19 cellular contexts compared by ENCODE assay signal in genomic region chr5:119745976-119746375, GRCh38.
A peak's percentile ranks its signal among the peaks of the same experiment; 100 is the strongest.
DNase-seq lines count a peak whose midpoint lies in the region; FAIRE-seq and TF ChIP-seq lines count a peak whose summit lies in the region.
"Had no signal": no experiment of that assay in that cellular context is flagged by ENCODE, and none has a peak within 500 bp of the region (broad histone marks: within the 10 kb centered on the region; RNA-seq: fewer than 3 reads in every experiment).

No MANE protein-coding gene starts in this region.

- H3K9ac ChIP-seq in keratinocyte (ENCODE audit: control insufficient read depth, extremely low read depth, insufficient read depth, low read length) (no peak overlapping the region), trophoblast cell (ENCODE audit: low read length) (no peak overlapping the region)

- no peak overlapping the region for H4K12ac ChIP-seq in trophoblast cell (ENCODE audit: low read depth, low read length)

- peaks cover 3% of the 10 kb centered on the region for H3K27me3 Mint-ChIP-seq in Caco-2 (ENCODE audit: insufficient read depth, unreplicated experiment)
- H3K27me3 Mint-ChIP-seq: CD4-positive, alpha-beta memory T cell had no signal

- dilution Hi-C loops in keratinocyte (cut with MboI; ENCODE audit: extremely low pct_ligation_motif_present, low sequenced_read_pairs): no loop called here

- POLR2A ChIA-PET in Caco-2 (lab: Charles Lee): no interaction called here

- no peak overlapping the region for H4K91ac ChIP-seq in trophoblast cell (ENCODE audit: low read depth, low read length)

- H2AK5ac ChIP-seq in trophoblast cell (ENCODE audit: low read length): no peak overlapping the region

- H2AFZ ChIP-seq in keratinocyte (ENCODE audit: control insufficient read depth, low read length) (no peak overlapping the region), trophoblast cell (ENCODE audit: insufficient read depth, low read length, poor library complexity) (no peak overlapping the region)
- H2AFZ ChIP-seq: GM23338 had no signal

- H2BK5ac ChIP-seq in trophoblast cell (ENCODE audit: low read depth, low read length, poor library complexity): no peak overlapping the region

- H2BK120ac ChIP-seq in trophoblast cell (ENCODE audit: insufficient read depth, low read length, poor library complexity): no peak overlapping the region

- FAIRE-seq in bronchial epithelial cell (lab: Jason Lieb, UNC) (no peak), keratinocyte (lab: Jason Lieb, UNC) (peak; percentile 26)
- FAIRE-seq: A549, D721Med, G401.6, GM12891 had no signal

- peak overlapping the region; percentile 66 for H3K23ac ChIP-seq in trophoblast cell (ENCODE audit: low read length)

- CTCF ChIA-PET in Caco-2 (lab: Charles Lee): no interaction called here

- H3K4me3 ChIP-seq in bronchial epithelial cell (ENCODE audit: low read depth, low read length) (no peak overlapping the region), epithelial cell of esophagus (ENCODE audit: low read length) (no peak overlapping the region), keratinocyte (ENCODE audit: control insufficient read depth in 2 of 3, extremely low read depth in 1 of 3, insufficient read depth in 2 of 3, low read depth in 1 of 3, low read length in 3 of 3) (no peak overlapping the region), trophoblast cell (ENCODE audit: low read depth, low read length) (no peak overlapping the region), Caco-2 (ENCODE audit: low read depth, low read length) (no peak overlapping the region), stomach (no peak overlapping the region)
- H3K4me3 ChIP-seq: A549, GM23338 had no signal

- H3K9me3 Mint-ChIP-seq in Caco-2 (ENCODE audit: unreplicated experiment): no peaks in the 10 kb centered on the region
- H3K9me3 Mint-ChIP-seq: CD4-positive, alpha-beta memory T cell; GM23338 had no signal

- H3K18ac ChIP-seq in trophoblast cell (ENCODE audit: low read length): no peak overlapping the region

- H3K27me3 ChIP-seq in bronchial epithelial cell (ENCODE audit: control insufficient read depth, insufficient read depth, low read length) (no peaks in the 10 kb centered on the region), keratinocyte (ENCODE audit: control insufficient read depth, extremely low read depth, insufficient read depth, low read length) (no peaks in the 10 kb centered on the region), trophoblast cell (ENCODE audit: insufficient read depth, low read length) (no peaks in the 10 kb centered on the region), Caco-2 (replicated peaks; ENCODE audit: control insufficient read depth, insufficient read depth, low read length) (no peaks in the 10 kb centered on the region), stomach (no peaks in the 10 kb centered on the region)
- H3K27me3 ChIP-seq: BE2C had no signal

- DNase-seq in bronchial epithelial cell (ENCODE audit: low read depth) (peak; percentile 60), epithelial cell of esophagus (ENCODE audit: low read depth) (peak; percentile 91), keratinocyte (ENCODE audit: low read depth, low spot score) (no peak), trophoblast cell (peak; percentile 7 to 68), Caco-2 (no peak), stomach (no peak), iPS-NIHi7 (ENCODE audit: extremely low spot score) (no peak)
- DNase-seq: BE2C; CD4-positive, alpha-beta memory T cell; DMS153; DMS79 treated with DMSO at 0.1 percent for 48 hours; EL; H7 had no signal

- TF ChIP-seq CTCF in bronchial epithelial cell (IDR thresholded peaks at IDR 0.05; ENCODE audit: insufficient read depth, low read length, severe bottlenecking) (no peak), epithelial cell of esophagus (IDR thresholded peaks at IDR 0.05; ENCODE audit: insufficient read depth, low read depth, low read length, missing control alignments) (no peak), keratinocyte (optimal IDR thresholded peaks at IDR 0.05 in 1 of 3, IDR thresholded peaks at IDR 0.05 in 1 of 3, conservative IDR thresholded peaks at IDR 0.05 in 1 of 3; ENCODE audit: extremely low read depth in 1 of 3, insufficient read depth in 2 of 3, low read length in 3 of 3) (no peak), Caco-2 (IDR thresholded peaks at IDR 0.05; ENCODE audit: insufficient read depth in 1 of 2, low read depth in 1 of 2, low read length in 1 of 2, severe bottlenecking in 1 of 2, unreplicated experiment in 1 of 2) (no peak), stomach (IDR thresholded peaks at IDR 0.05) (no peak)

- no peak for TF ChIP-seq POLR2A in stomach (IDR thresholded peaks at IDR 0.05)

- no peak overlapping the region for H3K27ac Mint-ChIP-seq in Caco-2 (ENCODE audit: unreplicated experiment)
- H3K27ac Mint-ChIP-seq: CD4-positive, alpha-beta memory T cell; GM23338 had no signal

- H3K27ac ChIP-seq in keratinocyte (ENCODE audit: control insufficient read depth, insufficient read depth, low read length) (no peak overlapping the region), trophoblast cell (ENCODE audit: low read depth, low read length) (no peak overlapping the region), stomach (no peak overlapping the region)
- H3K27ac ChIP-seq: A549, C4-2B had no signal

- intact Hi-C loops in Caco-2 (cut with micrococcal nuclease; ENCODE audit: unreplicated experiment) (loop anchor here (10.0 kb wide), 1 partner anchor 401 kb away; no protein-coding TSS in a partner anchor), stomach (cut with DNase I; ENCODE audit: low total_unique reads) (no loop called here)

- no peak for TF ChIP-seq EP300 in stomach (IDR thresholded peaks at IDR 0.05)

- no peaks in the 10 kb centered on the region for H3K9me1 ChIP-seq in keratinocyte (ENCODE audit: control insufficient read depth, extremely low read depth, insufficient read depth, low read length)

- H2BK12ac ChIP-seq in trophoblast cell (ENCODE audit: low read length): no peak overlapping the region

- H3K14ac ChIP-seq in trophoblast cell (ENCODE audit: low read length): no peak overlapping the region

- no peaks in the 10 kb centered on the region for H3K4me1 Mint-ChIP-seq in Caco-2 (ENCODE audit: low read depth, unreplicated experiment)
- H3K4me1 Mint-ChIP-seq: CD4-positive, alpha-beta memory T cell; GM23338 had no signal

- no peaks in the 10 kb centered on the region for H4K20me1 ChIP-seq in keratinocyte (ENCODE audit: control insufficient read depth, extremely low read depth, insufficient read depth, low read length)

- H3K4me2 ChIP-seq in keratinocyte (ENCODE audit: control insufficient read depth, extremely low read depth, insufficient read depth, low read depth, low read length) (no peak overlapping the region), trophoblast cell (ENCODE audit: low read length) (no peak overlapping the region)
- H3K4me2 ChIP-seq: A549, GM23338 had no signal

- WGBS in trophoblast cell (ENCODE audit: extremely low coverage, insufficient coverage, insufficient read length): no CpG with 5 or more reads among the region's 1 CpG
- WGBS in stomach, 5 donors: 83 to 93% (median 88%) methylated on average over 1 of the region's 1 CpG

- no peaks in the 10 kb centered on the region for H3K36me3 ChIP-seq in bronchial epithelial cell (ENCODE audit: control insufficient read depth, insufficient read depth, low read length)
- no peaks in the 10 kb centered on the region for H3K36me3 ChIP-seq in keratinocyte (ENCODE audit: control insufficient read depth in 2 of 2, extremely low read depth in 1 of 2, insufficient read depth in 2 of 2, low read length in 2 of 2)
- no peaks in the 10 kb centered on the region for H3K36me3 ChIP-seq in trophoblast cell (ENCODE audit: control insufficient read depth in 1 of 2, insufficient read depth in 2 of 2, low read length in 2 of 2)
- H3K36me3 ChIP-seq in Caco-2 (ENCODE audit: control insufficient read depth, insufficient read depth, low read length): no peaks in the 10 kb centered on the region
- H3K36me3 ChIP-seq in stomach: no peaks in the 10 kb centered on the region
- H3K36me3 ChIP-seq: BE2C had no signal

- H3K4me1 ChIP-seq in keratinocyte (ENCODE audit: control insufficient read depth, extremely low read depth, insufficient read depth, low read length): no peaks in the 10 kb centered on the region
- H3K4me1 ChIP-seq in trophoblast cell (ENCODE audit: control insufficient read depth in 1 of 2, insufficient read depth in 2 of 2, low read length in 2 of 2): no peaks in the 10 kb centered on the region
- H3K4me1 ChIP-seq in Caco-2: no peaks in the 10 kb centered on the region
- no peaks in the 10 kb centered on the region for H3K4me1 ChIP-seq in stomach
- H3K4me1 ChIP-seq: A549, BE2C had no signal

- no peaks in the 10 kb centered on the region for H3K79me2 ChIP-seq in keratinocyte (ENCODE audit: control insufficient read depth, insufficient read depth, low read length)
- H3K79me2 ChIP-seq in trophoblast cell (ENCODE audit: control insufficient read depth, insufficient read depth, low read length, poor library complexity): no peaks in the 10 kb centered on the region

- no peak overlapping the region for H3K4me3 Mint-ChIP-seq in Caco-2 (ENCODE audit: unreplicated experiment)
- H3K4me3 Mint-ChIP-seq: CD4-positive, alpha-beta memory T cell; GM23338 had no signal

- no peaks in the 10 kb centered on the region for H3K9me3 ChIP-seq in keratinocyte (ENCODE audit: control insufficient read depth, low read depth, low read length)
- H3K9me3 ChIP-seq in trophoblast cell (ENCODE audit: insufficient read depth, low read depth, low read length): no peaks in the 10 kb centered on the region
- no peaks in the 10 kb centered on the region for H3K9me3 ChIP-seq in Caco-2
- H3K9me3 ChIP-seq in stomach: no peaks in the 10 kb centered on the region
- H3K9me3 ChIP-seq: A549, BE2C had no signal

- no peak overlapping the region for H4K8ac ChIP-seq in trophoblast cell (ENCODE audit: low read depth, low read length)

- H3K4ac ChIP-seq in trophoblast cell (ENCODE audit: low read depth, low read length): no peak overlapping the region

- no TSS peak for BruUV-seq in Caco-2 (replicated peaks; lab: Mats Ljungman, UMichigan)

- H3K79me1 ChIP-seq in trophoblast cell (ENCODE audit: low read length): no peaks in the 10 kb centered on the region

- no peaks in the 10 kb centered on the region for H3K36me3 Mint-ChIP-seq in Caco-2 (ENCODE audit: insufficient read depth, unreplicated experiment)
- H3K36me3 Mint-ChIP-seq: CD4-positive, alpha-beta memory T cell had no signal

Comparison
In these comparisons a context has a peak if more than half of its experiments do, and no peak if none do; other contexts are left out.
1. DNase-seq: peak in bronchial epithelial cell (single experiment), epithelial cell of esophagus (single experiment) and trophoblast cell (2 of 2); none in keratinocyte (single experiment), Caco-2 (0 of 2), stomach (single experiment) and iPS-NIHi7 (single experiment).